Comparison of ENCODE assay signal across 8 cellular contexts in the genomic region with DNA sequence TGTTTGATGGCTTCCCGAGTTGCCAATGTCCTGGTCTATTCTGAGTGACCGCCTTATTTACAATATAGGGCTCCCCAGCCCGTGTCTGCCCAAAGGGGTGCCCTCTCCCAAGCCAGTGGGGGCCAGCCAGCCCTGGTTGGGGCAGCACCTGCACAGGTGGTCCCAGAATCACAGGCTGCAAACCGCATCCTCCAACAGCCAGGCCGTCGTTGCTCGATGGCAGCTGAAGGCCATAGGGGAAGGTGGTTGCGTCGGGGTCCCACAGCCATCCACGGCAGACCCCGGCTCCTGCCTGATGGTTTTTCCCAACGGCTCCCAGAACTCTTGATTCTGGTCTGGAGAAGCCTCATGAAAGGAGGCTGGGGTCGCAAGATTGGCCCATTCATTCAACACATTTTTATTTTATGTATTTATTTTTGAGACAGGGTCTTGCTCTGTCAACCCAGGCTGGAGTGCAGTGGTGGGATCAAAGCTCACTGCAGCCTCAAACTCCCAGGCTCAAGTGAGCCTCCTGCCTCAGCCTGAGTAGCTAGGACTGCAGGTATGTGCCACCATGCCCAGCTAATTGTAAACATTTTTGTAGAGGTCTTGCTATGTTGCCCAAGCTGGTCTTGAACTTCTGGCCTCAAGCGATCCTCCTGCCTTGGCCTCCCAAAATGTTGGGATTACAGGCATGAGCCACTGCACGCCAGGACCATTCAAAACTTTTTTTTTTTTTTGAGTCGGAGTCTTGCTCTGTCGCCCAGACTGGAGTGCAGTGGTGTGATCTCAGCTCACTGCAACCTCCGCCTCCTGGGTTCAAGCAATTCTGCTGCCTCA.
A peak's percentile ranks its signal among the peaks of the same experiment; 100 is the strongest.
DNase-seq lines count a peak whose midpoint lies in the region; ATAC-seq and TF ChIP-seq lines count a peak whose summit lies in the region.

No MANE protein-coding gene starts in this region.

- intact Hi-C loops in heart right ventricle (cut with DNase I) (loop anchor here in 5 of 10 donors (1.0 to 5.0 kb wide), 3 partner anchors 78 to 83 kb away; partner anchors contain the start of gene TOB1 (in 3 of the 5)), Right ventricle myocardium inferior (cut with DNase I) (loop anchor here (2.0 kb wide), 1 partner anchor 78 kb away; the partner anchor contains the start of gene TOB1), natural killer cell (cut with micrococcal nuclease) (no loop called here), vagina (cut with DNase I) (no loop called here)

- 66 to 67% methylated on average over 18 of the region's 18 CpGs for WGBS in heart right ventricle, 2 donors

- H3K27ac ChIP-seq in heart right ventricle: peak overlapping the region; percentile 92 to 99 (median 98)
- peak overlapping the region; percentile 79 for H3K27ac ChIP-seq in vagina

- H3K9me3 ChIP-seq in heart right ventricle (no peaks in the 10 kb centered on the region), vagina (no peaks in the 10 kb centered on the region)

- peaks cover 2% of the 10 kb centered on the region for H3K36me3 Mint-ChIP-seq in central memory CD8-positive, alpha-beta T cell (ENCODE audit: insufficient read depth)
- H3K36me3 Mint-ChIP-seq in natural killer cell: no peaks in the 10 kb centered on the region

- H3K4me3 ChIP-seq in heart right ventricle (peak overlapping the region in 9 of 10 donors; percentile 47 to 69 (median 62)), vagina (peak overlapping the region; percentile 38 to 61)

- TF ChIP-seq CTCF in heart right ventricle (IDR thresholded peaks at IDR 0.05): no peak
- TF ChIP-seq CTCF in natural killer cell (IDR thresholded peaks at IDR 0.05): no peak
- no peak for TF ChIP-seq CTCF in vagina (IDR thresholded peaks at IDR 0.05)

- H3K4me1 ChIP-seq in heart right ventricle (peaks cover 20 to 65% (median 46%) of the 10 kb centered on the region in 9 donors), vagina (peaks cover 38% of the 10 kb centered on the region)

- peak overlapping the region; percentile 81 for H3K4me3 Mint-ChIP-seq in central memory CD8-positive, alpha-beta T cell
- H3K4me3 Mint-ChIP-seq in natural killer cell: peak overlapping the region; percentile 55

- TF ChIP-seq POLR2A in vagina (IDR thresholded peaks at IDR 0.05): no peak

- H3K36me3 ChIP-seq in heart right ventricle (no peaks in the 10 kb centered on the region), vagina (no peaks in the 10 kb centered on the region)

- peaks cover 46% of the 10 kb centered on the region for H3K4me1 Mint-ChIP-seq in central memory CD8-positive, alpha-beta T cell
- H3K4me1 Mint-ChIP-seq in natural killer cell: peaks cover 0 to 20% of the 10 kb centered on the region in 2 donors

- no peak overlapping the region for H3K27ac Mint-ChIP-seq in central memory CD8-positive, alpha-beta T cell (ENCODE audit: low read depth)
- peak overlapping the region in 1 of 2 donors; percentile 85 for H3K27ac Mint-ChIP-seq in natural killer cell

- H3K9me3 Mint-ChIP-seq in central memory CD8-positive, alpha-beta T cell: no peaks in the 10 kb centered on the region
- no peaks in the 10 kb centered on the region for H3K9me3 Mint-ChIP-seq in natural killer cell

- no peak for ATAC-seq in heart right ventricle
- no peak for ATAC-seq in Right ventricle myocardium inferior
- ATAC-seq in central memory CD8-positive, alpha-beta T cell (replicated peaks; ENCODE audit: extremely low read depth, poor library complexity, severe bottlenecking): no peak
- ATAC-seq in natural killer cell: no peak
- no peak for ATAC-seq in HG02623 (IDR thresholded peaks at IDR 0.05; ENCODE audit: unreplicated experiment)

- H3K27me3 ChIP-seq in heart right ventricle: no peaks in the 10 kb centered on the region
- no peaks in the 10 kb centered on the region for H3K27me3 ChIP-seq in vagina

- DNase-seq in heart right ventricle (no peak), Right ventricle myocardium inferior (ENCODE audit: missing footprints) (no peak), natural killer cell (no peak), vagina (ENCODE audit: extremely low spot score in 2 of 2) (peak in 1 of 2 donors; percentile 70), CD1c-positive myeloid dendritic cell (ENCODE audit: extremely low spot score) (no peak), SW480 (ENCODE audit: low spot score) (no peak)
- DNase-seq in central memory CD8-positive, alpha-beta T cell (ENCODE audit: low spot score in 2 of 2): no peak

- H3K27me3 Mint-ChIP-seq in central memory CD8-positive, alpha-beta T cell: no peaks in the 10 kb centered on the region
- H3K27me3 Mint-ChIP-seq in natural killer cell (ENCODE audit: low read depth in 2 of 2): peaks cover 0 to 6% of the 10 kb centered on the region in 2 donors
